Comparison of ENCODE assay signal across 8 cellular contexts in the genomic region with DNA sequence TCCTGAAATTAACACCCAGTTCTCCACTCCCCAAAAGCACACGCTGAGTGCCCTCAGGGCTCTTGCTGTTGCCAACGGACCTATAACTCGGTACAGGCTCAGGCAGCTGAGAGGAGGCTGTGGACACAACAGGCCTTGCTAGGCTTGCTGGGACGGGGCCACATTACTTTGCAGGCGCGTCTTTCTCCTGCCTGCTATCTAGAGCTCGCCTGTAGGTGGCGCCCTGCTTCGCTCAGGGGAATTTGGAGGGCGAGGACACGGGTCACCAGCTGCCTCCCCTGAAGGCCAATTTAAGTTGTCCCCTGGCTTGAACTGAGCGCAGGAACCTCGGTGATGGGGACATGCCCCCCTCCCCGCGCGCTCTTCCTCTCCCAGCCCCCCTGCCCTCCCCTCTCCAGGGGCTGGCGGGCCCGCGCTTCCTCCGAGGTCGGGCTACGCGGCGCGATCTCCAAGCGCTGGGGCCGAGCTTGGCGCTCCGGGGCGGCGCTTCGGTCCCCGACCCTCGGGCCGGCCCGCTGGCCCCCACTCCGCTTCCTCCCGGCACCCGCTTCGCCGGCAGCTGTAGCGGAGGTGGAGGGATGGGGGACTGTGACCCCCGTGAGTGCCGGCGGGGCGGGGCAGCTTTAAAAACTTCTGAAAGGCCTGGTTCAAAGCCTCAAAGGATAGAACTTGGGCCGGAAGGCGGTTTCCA. TPM values are rescaled to one million over a fixed set of nuclear protein-coding genes. Genes with fewer than 3 reads are reported as not detected.
DNase-seq lines count a peak whose midpoint lies in the region; ATAC-seq, FAIRE-seq and TF ChIP-seq lines count a peak whose summit lies in the region.

No MANE protein-coding gene starts in this region.

- H3K27ac ChIP-seq in VCaP (peak overlapping the region; percentile 86), iPS-20b (ENCODE audit: low read length) (no peak overlapping the region), skeletal muscle tissue (ENCODE audit: low read depth, low read length) (peak overlapping the region; percentile 93)

- no peak for TF ChIP-seq POLR2A in GM12892 (IDR thresholded peaks at IDR 0.05; ENCODE audit: low read depth, low read length)

- H3K4me3 ChIP-seq in iPS-20b (ENCODE audit: low read length) (peak overlapping the region; percentile 73), skeletal muscle tissue (ENCODE audit: low read length in 3 of 3) (peak overlapping the region; percentile 76 to 84 (median 77))

- TF ChIP-seq CTCF in VCaP (conservative IDR thresholded peaks at IDR 0.05): peak; percentile 96

- peak; percentile 84 for FAIRE-seq in GM12892 (lab: Jason Lieb, UNC)

- in situ Hi-C loops in T47D (cut with HindIII; ENCODE audit: low pct_unique_long_range_greater_than_20kb, low sequenced_read_pairs): no loop called here

- no peaks in the 10 kb centered on the region for H3K9me3 ChIP-seq in iPS-20b (ENCODE audit: insufficient read depth, low read depth, low read length)
- H3K9me3 ChIP-seq in skeletal muscle tissue (ENCODE audit: control insufficient read depth in 3 of 3, low read length in 3 of 3): no peaks in the 10 kb centered on the region

- DNase-seq in GM12892 (ENCODE audit: insufficient read length) (peak; percentile 54), NCI-H2171 (lab: John Stamatoyannopoulos, UW) (peak; percentile 68), T47D (ENCODE audit: low read depth in 1 of 2, low spot score in 1 of 2) (peak; percentile 77 to 92)

- H3K36me3 ChIP-seq in iPS-20b (ENCODE audit: insufficient read depth, low read depth, low read length) (no peaks in the 10 kb centered on the region), skeletal muscle tissue (ENCODE audit: control insufficient read depth in 3 of 3, insufficient read depth in 3 of 3, low read length in 3 of 3) (no peaks in the 10 kb centered on the region)

- H3K27me3 ChIP-seq in iPS-20b (ENCODE audit: insufficient read depth, low read length): peaks cover 55% of the 10 kb centered on the region
- H3K27me3 ChIP-seq in skeletal muscle tissue (ENCODE audit: control insufficient read depth in 3 of 3, insufficient read depth in 3 of 3, low read length in 3 of 3): no peaks in the 10 kb centered on the region

- peaks cover 27% of the 10 kb centered on the region for H3K4me1 ChIP-seq in iPS-20b (ENCODE audit: insufficient read depth, low read length)
- peaks cover 22 to 29% (median 28%) of the 10 kb centered on the region in 3 donors for H3K4me1 ChIP-seq in skeletal muscle tissue (ENCODE audit: control insufficient read depth in 3 of 3, insufficient read depth in 3 of 3, low read length in 3 of 3)

- ATAC-seq in HG02943 (IDR thresholded peaks at IDR 0.05; ENCODE audit: low read depth, unreplicated experiment): peak; percentile 86
- ATAC-seq in HG02970 (IDR thresholded peaks at IDR 0.05; ENCODE audit: low FRiP score, unreplicated experiment): no peak

- H3K9ac ChIP-seq in iPS-20b (ENCODE audit: low read depth, low read length): no peak overlapping the region
- peak overlapping the region; percentile 67 to 91 (median 79) for H3K9ac ChIP-seq in skeletal muscle tissue (ENCODE audit: low read depth in 1 of 3, low read length in 3 of 3)

RNA-seq across cellular contexts. Expression of a gene that starts 32.4 kb away (rescaled TPM):
- not detected for polyA plus RNA-seq in GM12892 (2012; ENCODE audit: missing spikeins)
- total RNA-seq in skeletal muscle tissue: 31.3 TPM
